ENCODE assay signal across 9 cellular contexts in genomic region chr11:78414321-78415051, GRCh38. TPM values are rescaled to one million over a fixed set of nuclear protein-coding genes. Genes with fewer than 3 reads are reported as not detected.
DNase-seq lines count a peak whose midpoint lies in the region; ATAC-seq, FAIRE-seq and TF ChIP-seq lines count a peak whose summit lies in the region.
"Had no signal": no experiment of that assay in that cellular context is flagged by ENCODE, and none has a peak within 500 bp of the region (broad histone marks: within the 10 kb centered on the region; RNA-seq: fewer than 3 reads in every experiment).

No MANE protein-coding gene starts in this region.

- no peak overlapping the region for H3K4me3 ChIP-seq in SK-N-MC
- H3K4me3 ChIP-seq in hepatocyte: no peak overlapping the region

- H3K9me3 ChIP-seq in SK-N-MC (ENCODE audit: low read depth, low read length) (no peaks in the 10 kb centered on the region), hepatocyte (ENCODE audit: low read depth) (peaks cover 5% of the 10 kb centered on the region)

- no peak for ATAC-seq in HG02759 (IDR thresholded peaks at IDR 0.05; ENCODE audit: unreplicated experiment)

- no peak overlapping the region for H3K9ac ChIP-seq in SK-N-MC (ENCODE audit: insufficient read length)

- H3K79me2 ChIP-seq in hepatocyte: peaks cover 63% of the 10 kb centered on the region

- no peak for DNase-seq in GM10266 (ENCODE audit: extremely low spot score)
- peak; percentile 8 for DNase-seq in SK-N-MC (ENCODE audit: low read depth, low spot score)
- DNase-seq in hepatocyte (ENCODE audit: low spot score): peak; percentile 12
- no peak for DNase-seq in effector CD8-positive, alpha-beta T cell (lab: John Stamatoyannopoulos, UW)
- no peak for DNase-seq in C1 segment of cervical spinal cord (lab: John Stamatoyannopoulos, UW)
- no peak for DNase-seq in activated CD8-positive, alpha-beta memory T cell treated with anti-CD3 and anti-CD28 coated beads, Interleukin-2, amount 50 U/mL, for 4 hours
- DNase-seq: activated naive CD8-positive, alpha-beta T cell treated with anti-CD3 and anti-CD28 coated beads, Interleukin-2, amount 10 ng/mL, durations not matched to agents 7 days and 5 days had no signal

- H3K27ac ChIP-seq in SK-N-MC: no peak overlapping the region
- no peak overlapping the region for H3K27ac ChIP-seq in hepatocyte

- H4K20me1 ChIP-seq in hepatocyte (ENCODE audit: insufficient read depth, poor library complexity, severe bottlenecking): no peaks in the 10 kb centered on the region

- H3K4me1 ChIP-seq in hepatocyte (ENCODE audit: insufficient read depth): peaks cover 10% of the 10 kb centered on the region

- 91% methylated on average over 14 of the region's 14 CpGs for WGBS in hepatocyte (ENCODE audit: low lambda C conversion rate, missing lambda C conversion rate)

- TF ChIP-seq CTCF in GM10266 (IDR thresholded peaks at IDR 0.05; ENCODE audit: control insufficient read depth, insufficient read depth, low read depth, missing control alignments) (peak; percentile 37), hepatocyte (IDR thresholded peaks at IDR 0.05; ENCODE audit: poor library complexity) (peak; percentile 60)

- peak; percentile 94 for FAIRE-seq in A204.1 (lab: Jason Lieb, UNC)

- H2AFZ ChIP-seq in hepatocyte: no peak overlapping the region

- no peaks in the 10 kb centered on the region for H3K27me3 ChIP-seq in hepatocyte

- H3K4me2 ChIP-seq in hepatocyte: no peak overlapping the region

- H3K36me3 ChIP-seq in SK-N-MC (ENCODE audit: insufficient read depth, low read length) (no peaks in the 10 kb centered on the region), hepatocyte (replicated peaks; ENCODE audit: insufficient read depth, low read depth) (no peaks in the 10 kb centered on the region)

- H3K9me2 ChIP-seq in hepatocyte (replicated peaks; ENCODE audit: insufficient read depth): no peaks in the 10 kb centered on the region

RNA-seq across cellular contexts. Expression of gene GAB2, which starts 3.1 kb away (rescaled TPM):
- 10.2 TPM in 2 replicates for total RNA-seq in hepatocyte
- 4.9 and 7.8 TPM in 2 replicates for polyA plus RNA-seq in hepatocyte

Comparison
In these comparisons a context has a peak if more than half of its experiments do, and no peak if none do; other contexts are left out.
1. DNase-seq: peak in SK-N-MC (single experiment) and hepatocyte (single experiment); none in GM10266 (single experiment), effector CD8-positive, alpha-beta T cell (single experiment), C1 segment of cervical spinal cord (0 of 14) and activated CD8-positive, alpha-beta memory T cell treated with anti-CD3 and anti-CD28 coated beads, Interleukin-2, amount 50 U/mL, for 4 hours (single experiment).